ENCODE assay signal across 11 cellular contexts in genomic region chr4:153512952-153513500, GRCh38. TPM values are rescaled to one million over a fixed set of nuclear protein-coding genes. Genes with fewer than 3 reads are reported as not detected.
DNase-seq lines count a peak whose midpoint lies in the region; TF ChIP-seq lines count a peak whose summit lies in the region.
"Had no signal": no experiment of that assay in that cellular context is flagged by ENCODE, and none has a peak within 500 bp of the region (broad histone marks: within the 10 kb centered on the region; RNA-seq: fewer than 3 reads in every experiment).

No MANE protein-coding gene starts in this region.

- peaks cover 0 to 100% (median 42%) of the 10 kb centered on the region in 11 experiments; a peak in 19 of 22 replicates for H4K20me1 ChIP-seq in BLaER1 treated with 17β-estradiol and CSF1 and Interleukin-3, amounts not matched to agents 10 nM and 100 nM
- H4K20me1 ChIP-seq in Karpas-422 (ENCODE audit: insufficient read depth, low read depth, low read length), result peaks cover 65% of the 10 kb centered on the region

- TF ChIP-seq CTCF in HEK293 (tag by site-specific recombination; IDR thresholded peaks at IDR 0.05) (no peak), choroid plexus epithelial cell (conservative IDR thresholded peaks at IDR 0.05; ENCODE audit: low read depth, low read length) (no peak), osteocyte (IDR thresholded peaks at IDR 0.05) (no peak)

- H3K4me2 ChIP-seq in BLaER1 treated with 17β-estradiol and CSF1 and Interleukin-3, amounts not matched to agents 10 nM and 100 nM, result peak overlapping the region in 6 of 11 experiments; percentile 2 to 47 (median 11); a peak in 4 of 22 replicates
- no peak overlapping the region for H3K4me2 ChIP-seq in Karpas-422 (ENCODE audit: low read depth, low read length, poor library complexity, severe bottlenecking)

- no peaks in the 10 kb centered on the region for H3K9me3 Mint-ChIP-seq in osteocyte (ENCODE audit: unreplicated experiment)

- no peaks in the 10 kb centered on the region for H3K27me3 ChIP-seq in BLaER1 treated with 17β-estradiol and CSF1 and Interleukin-3, amounts not matched to agents 10 nM and 100 nM
- H3K27me3 ChIP-seq in Karpas-422 (ENCODE audit: low read length), result no peaks in the 10 kb centered on the region

- H3K9me3 ChIP-seq in BLaER1 treated with 17β-estradiol and CSF1 and Interleukin-3, amounts not matched to agents 10 nM and 100 nM (replicated peaks in 1 of 11), result peaks cover 0 to 12% (median 5%) of the 10 kb centered on the region in 11 experiments; a peak in 7 of 22 replicates
- H3K9me3 ChIP-seq in HEK293 (ENCODE audit: control insufficient read depth, insufficient read depth, low read depth, low read length) (no peaks in the 10 kb centered on the region), Karpas-422 (ENCODE audit: low read length) (no peaks in the 10 kb centered on the region)

- H3K4me3 Mint-ChIP-seq in osteocyte (ENCODE audit: unreplicated experiment), result no peak overlapping the region

- CTCF ChIA-PET in HEK293 (lab: Yijun Ruan, JAX), result interaction anchor here (0.8 kb wide), 1 partner anchor 744 kb away, joined by 4 read pairs; no protein-coding TSS in a partner anchor

- peak; percentile 53 for DNase-seq in choroid plexus epithelial cell (ENCODE audit: low read depth)
- DNase-seq in osteocyte (ENCODE audit: extremely low spot score, unreplicated experiment), result no peak
- DNase-seq in NCI-H128 (lab: John Stamatoyannopoulos, UW; ENCODE audit: unreplicated experiment), result no peak
- DNase-seq in GDM1 (lab: John Stamatoyannopoulos, UW), result no peak
- no peak for DNase-seq in Karpas-422
- no peak for DNase-seq in cortex of kidney (lab: John Stamatoyannopoulos, UW)
- DNase-seq: NCI-H1694; small intestine; stimulated activated CD8-positive, alpha-beta memory T cell treated with anti-CD3 and anti-CD28 coated beads, Interleukin-4, amount 100 ng/mL, for 48 hours had no signal

- H3K27ac Mint-ChIP-seq in osteocyte (ENCODE audit: unreplicated experiment), result peak overlapping the region; percentile 78

- H3K4me1 ChIP-seq in BLaER1 treated with 17β-estradiol and CSF1 and Interleukin-3, amounts not matched to agents 10 nM and 100 nM, result peaks cover 5 to 61% (median 48%) of the 10 kb centered on the region in 10 experiments
- H3K4me1 ChIP-seq in HEK293 (ENCODE audit: control insufficient read depth, insufficient read depth, low read length), result peaks cover 8% of the 10 kb centered on the region
- peaks cover 25% of the 10 kb centered on the region for H3K4me1 ChIP-seq in Karpas-422 (ENCODE audit: low read length)

- no peaks in the 10 kb centered on the region for H3K36me3 Mint-ChIP-seq in osteocyte (ENCODE audit: unreplicated experiment)

- H3K27me3 Mint-ChIP-seq in osteocyte (ENCODE audit: unreplicated experiment), result no peaks in the 10 kb centered on the region

- H3K27ac ChIP-seq in BLaER1 treated with 17β-estradiol and CSF1 and Interleukin-3, amounts not matched to agents 10 nM and 100 nM, result peak overlapping the region in 1 of 11 experiments; percentile 29; a peak in 2 of 22 replicates
- H3K27ac ChIP-seq in HEK293 (ENCODE audit: extremely low read depth, low read depth, low read length) (no peak overlapping the region), Karpas-422 (ENCODE audit: low read length) (no peak overlapping the region)

- H3K79me2 ChIP-seq in Karpas-422 (ENCODE audit: low read length), result 0 out of 2 replicates have a peak, but pooled peaks cover 5% of the 10 kb centered on the region

- H3K9ac ChIP-seq in BLaER1 treated with 17β-estradiol and CSF1 and Interleukin-3, amounts not matched to agents 10 nM and 100 nM, result 0 out of 22 replicates have a peak overlapping the region, but pooled peaks of 1 of the 11 experiments have one; percentile 2
- no peak overlapping the region for H3K9ac ChIP-seq in Karpas-422 (ENCODE audit: low read length)

- H3K4me3 ChIP-seq in BLaER1 treated with 17β-estradiol and CSF1 and Interleukin-3, amounts not matched to agents 10 nM and 100 nM, result no peak overlapping the region
- no peak overlapping the region for H3K4me3 ChIP-seq in HEK293 (ENCODE audit: low read depth, low read length)
- no peak overlapping the region for H3K4me3 ChIP-seq in choroid plexus epithelial cell (ENCODE audit: low read depth, low read length)
- no peak overlapping the region for H3K4me3 ChIP-seq in Karpas-422 (ENCODE audit: low read length)

- peaks cover 31 to 93% (median 71%) of the 10 kb centered on the region in 11 experiments; a peak in 21 of 22 replicates for H3K36me3 ChIP-seq in BLaER1 treated with 17β-estradiol and CSF1 and Interleukin-3, amounts not matched to agents 10 nM and 100 nM
- H3K36me3 ChIP-seq in HEK293 (ENCODE audit: control insufficient read depth in 2 of 2, insufficient read depth in 1 of 2, low read length in 2 of 2) (peaks cover 0 to 6% of the 10 kb centered on the region in 2 experiments; a peak in 1 of 3 replicates), Karpas-422 (ENCODE audit: insufficient read depth, low read length) (peaks cover 22% of the 10 kb centered on the region)

- POLR2A ChIA-PET in HEK293 (lab: Yijun Ruan, JAX), result no interaction called here

- H2AFZ ChIP-seq in Karpas-422 (ENCODE audit: low read length), result no peak overlapping the region

- peaks cover 51% of the 10 kb centered on the region for H3K4me1 Mint-ChIP-seq in osteocyte (ENCODE audit: unreplicated experiment)

- H3K9me2 ChIP-seq in Karpas-422 (replicated peaks; ENCODE audit: insufficient read depth, low read length), result no peaks in the 10 kb centered on the region

TF ChIP-seq in HEK293, 187 proteins besides CTCF, POLR2A, EP300 and RAD21:
- TF ChIP-seq ZNF433 (tag by site-specific recombination; IDR thresholded peaks at IDR 0.05; ENCODE audit: low read depth) (no peak), FEZF1 (tag by site-specific recombination; IDR thresholded peaks at IDR 0.05) (peak; percentile 37; the same call in 1 of the 2 replicates), ZNF549 (tag by site-specific recombination; IDR thresholded peaks at IDR 0.05) (no peak)

RNA-seq across cellular contexts. Expression of gene TMEM131L, which starts 46.9 kb away (rescaled TPM):
- total RNA-seq in osteocyte, result 6.4 and 8.6 TPM in 2 replicates
- 28.0 and 54.8 TPM in 2 replicates for total RNA-seq in Karpas-422 (2014; rRNA removed; shearing (Covaris generic); ENCODE audit: low replicate concordance)
